In genomic region chr2:190333395-190333794, GRCh38 we compare ENCODE assay signal across 25 cellular contexts.
"Had no signal": no experiment of that assay in that cellular context is flagged by ENCODE, and none has a peak within 500 bp of the region (broad histone marks: within the 10 kb centered on the region; RNA-seq: fewer than 3 reads in every experiment).

No MANE protein-coding gene starts in this region.

- H3K27me3 ChIP-seq: gastrocnemius medialis, heart left ventricle, transverse colon, uterus had no signal

- H3K4me3 ChIP-seq: gastrocnemius medialis, heart left ventricle, transverse colon, uterus had no signal

- H3K4me1 Mint-ChIP-seq: activated naive CD8-positive, alpha-beta T cell treated with anti-CD3 and anti-CD28 coated beads for 36 hours; activated T-helper 17 cell treated with anti-CD3 and anti-CD28 coated beads, Interleukin-2, amount 50 U/mL, for 72 hours; brain; naive thymus-derived CD8-positive, alpha-beta T cell; WTC11 had no signal

- H3K27ac Mint-ChIP-seq: activated CD4-positive, alpha-beta memory T cell treated with anti-CD3 and anti-CD28 coated beads for 36 hours; activated naive CD8-positive, alpha-beta T cell treated with anti-CD3 and anti-CD28 coated beads for 36 hours; activated T-helper 17 cell treated with anti-CD3 and anti-CD28 coated beads, Interleukin-2, amount 50 U/mL, for 72 hours; brain; endodermal cell; naive thymus-derived CD8-positive, alpha-beta T cell; WTC11 had no signal

- H3K4me1 ChIP-seq: parathyroid adenoma, uterus had no signal

- H3K4me3 Mint-ChIP-seq: activated CD4-positive, alpha-beta memory T cell treated with anti-CD3 and anti-CD28 coated beads for 36 hours; activated naive CD8-positive, alpha-beta T cell treated with anti-CD3 and anti-CD28 coated beads for 36 hours; activated T-helper 17 cell treated with anti-CD3 and anti-CD28 coated beads, Interleukin-2, amount 50 U/mL, for 72 hours; brain; endodermal cell; naive thymus-derived CD8-positive, alpha-beta T cell; WTC11 had no signal

- ATAC-seq: activated T-helper 17 cell treated with anti-CD3 and anti-CD28 coated beads, Interleukin-2, amount 50 U/mL, for 72 hours; gastrocnemius medialis; heart left ventricle; left ventricle myocardium superior; naive thymus-derived CD8-positive, alpha-beta T cell; WTC11 had no signal

- H3K9ac ChIP-seq: parathyroid adenoma had no signal

- H3K36me3 Mint-ChIP-seq: activated CD4-positive, alpha-beta memory T cell treated with anti-CD3 and anti-CD28 coated beads for 36 hours; activated naive CD8-positive, alpha-beta T cell treated with anti-CD3 and anti-CD28 coated beads for 36 hours; brain; naive thymus-derived CD8-positive, alpha-beta T cell; WTC11 had no signal

- DNase-seq: activated CD4-positive, alpha-beta memory T cell treated with anti-CD3 and anti-CD28 coated beads for 36 hours; activated CD4-positive, alpha-beta T cell treated with anti-CD3 and anti-CD28 coated beads for 4 hours; activated naive CD4-positive, alpha-beta T cell; activated naive CD8-positive, alpha-beta T cell treated with anti-CD3 and anti-CD28 coated beads for 36 hours; activated T-cell treated with anti-CD3 and anti-CD28 coated beads, Interleukin-2, amount 50 U/mL, for 1 hour; amniotic stem cell; caudate nucleus; endodermal cell; erythroblast; gastrocnemius medialis; heart left ventricle; kidney glomerular epithelial cell; left ventricle myocardium superior; mesendoderm; naive thymus-derived CD8-positive, alpha-beta T cell; stimulated activated CD4-positive, alpha-beta T cell treated with anti-CD3 and anti-CD28 coated beads, Interleukin-1b, Interleukin-23, amount 100 ng/mL, for 48 hours; stimulated activated CD8-positive, alpha-beta memory T cell treated with anti-CD3 and anti-CD28 coated beads, Interleukin-4, amount 100 ng/mL, for 48 hours; stimulated activated naive CD4-positive, alpha-beta T cell; substantia nigra; transverse colon; uterus had no signal

- H3K9me3 Mint-ChIP-seq: activated CD4-positive, alpha-beta memory T cell treated with anti-CD3 and anti-CD28 coated beads for 36 hours; activated naive CD8-positive, alpha-beta T cell treated with anti-CD3 and anti-CD28 coated beads for 36 hours; activated T-helper 17 cell treated with anti-CD3 and anti-CD28 coated beads, Interleukin-2, amount 50 U/mL, for 72 hours; brain; endodermal cell; naive thymus-derived CD8-positive, alpha-beta T cell had no signal

- H3K36me3 ChIP-seq: gastrocnemius medialis, heart left ventricle, transverse colon, uterus had no signal

- H2AFZ ChIP-seq: parathyroid adenoma had no signal

- H3K9me3 ChIP-seq: gastrocnemius medialis, heart left ventricle, transverse colon, uterus had no signal
